Comparison of ENCODE assay signal across 1 cellular context in the genomic region with DNA sequence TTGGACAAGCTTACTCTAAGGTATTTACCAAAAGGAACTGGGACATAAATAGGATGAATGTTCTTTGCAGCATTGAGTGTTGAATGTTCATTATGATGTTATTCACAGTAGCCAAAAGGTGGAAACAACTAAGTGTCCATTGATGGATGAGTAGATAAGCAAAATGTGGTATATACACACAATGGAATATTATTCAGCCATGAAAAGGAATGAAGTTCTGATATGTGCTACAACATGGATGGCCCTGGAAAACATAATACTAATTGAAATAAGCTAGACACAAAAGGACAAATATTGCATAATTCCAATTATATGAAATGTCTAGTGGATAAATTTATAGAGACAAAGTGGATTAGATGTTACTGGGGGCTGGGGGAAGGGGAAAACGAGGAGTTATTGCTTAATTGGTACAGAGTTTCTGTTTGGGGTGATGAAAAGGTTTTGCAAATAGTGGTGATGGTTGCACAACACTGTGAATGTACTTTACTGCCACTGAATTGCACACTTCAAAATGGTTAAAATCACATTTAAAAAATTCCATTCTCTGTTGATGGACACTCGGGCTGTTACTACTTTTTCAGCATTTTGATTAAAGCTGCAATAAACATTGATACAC.
TF ChIP-seq lines count a peak whose summit lies in the region.

No MANE protein-coding gene starts in this region.

TF ChIP-seq in HepG2, 621 proteins besides CTCF, POLR2A, EP300 and RAD21 (continues in another document):
- peak; percentile 66; the same call in 1 of the 2 replicates for TF ChIP-seq ZNF281 (CRISPR knock-in tag; IDR thresholded peaks at IDR 0.05; ENCODE audit: borderline replicate concordance)
- 0 out of 2 replicates have a peak, but pooled peaks have one; percentile 13 for TF ChIP-seq PAXIP1 (CRISPR knock-in tag; conservative IDR thresholded peaks at IDR 0.05)
- TF ChIP-seq, protein P1, sequence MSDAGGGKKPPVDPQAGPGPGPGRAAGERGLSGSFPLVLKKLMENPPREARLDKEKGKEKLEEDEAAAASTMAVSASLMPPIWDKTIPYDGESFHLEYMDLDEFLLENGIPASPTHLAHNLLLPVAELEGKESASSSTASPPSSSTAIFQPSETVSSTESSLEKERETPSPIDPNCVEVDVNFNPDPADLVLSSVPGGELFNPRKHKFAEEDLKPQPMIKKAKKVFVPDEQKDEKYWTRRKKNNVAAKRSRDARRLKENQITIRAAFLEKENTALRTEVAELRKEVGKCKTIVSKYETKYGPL (CRISPR knock-in tag; IDR thresholded peaks at IDR 0.05), result no peak
- TF ChIP-seq, protein P2, sequence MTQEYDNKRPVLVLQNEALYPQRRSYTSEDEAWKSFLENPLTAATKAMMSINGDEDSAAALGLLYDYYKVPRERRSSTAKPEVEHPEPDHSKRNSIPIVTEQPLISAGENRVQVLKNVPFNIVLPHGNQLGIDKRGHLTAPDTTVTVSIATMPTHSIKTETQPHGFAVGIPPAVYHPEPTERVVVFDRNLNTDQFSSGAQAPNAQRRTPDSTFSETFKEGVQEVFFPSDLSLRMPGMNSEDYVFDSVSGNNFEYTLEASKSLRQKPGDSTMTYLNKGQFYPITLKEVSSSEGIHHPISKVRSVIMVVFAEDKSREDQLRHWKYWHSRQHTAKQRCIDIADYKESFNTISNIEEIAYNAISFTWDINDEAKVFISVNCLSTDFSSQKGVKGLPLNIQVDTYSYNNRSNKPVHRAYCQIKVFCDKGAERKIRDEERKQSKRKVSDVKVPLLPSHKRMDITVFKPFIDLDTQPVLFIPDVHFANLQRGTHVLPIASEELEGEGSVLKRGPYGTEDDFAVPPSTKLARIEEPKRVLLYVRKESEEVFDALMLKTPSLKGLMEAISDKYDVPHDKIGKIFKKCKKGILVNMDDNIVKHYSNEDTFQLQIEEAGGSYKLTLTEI (CRISPR knock-in tag; conservative IDR thresholded peaks at IDR 0.05), result no peak
- TF ChIP-seq MIXL1 (CRISPR knock-in tag; IDR thresholded peaks at IDR 0.05), result no peak
- TF ChIP-seq ZNF350 (CRISPR knock-in tag; IDR thresholded peaks at IDR 0.05; ENCODE audit: borderline replicate concordance, low read depth), result no peak
- peak; percentile 95 for TF ChIP-seq CEBPB (IDR thresholded peaks at IDR 0.05; ENCODE audit: borderline replicate concordance, low read depth, low read length)
- peak; percentile 36 for TF ChIP-seq HNF4A (CRISPR knock-in tag; IDR thresholded peaks at IDR 0.05)
- no peak for TF ChIP-seq PLRG1 (conservative IDR thresholded peaks at IDR 0.05)
- no peak for TF ChIP-seq ZNF772 (CRISPR knock-in tag; IDR thresholded peaks at IDR 0.05)
- no peak for TF ChIP-seq ZNF138 (CRISPR knock-in tag; IDR thresholded peaks at IDR 0.05; ENCODE audit: low read depth)
- TF ChIP-seq CEBPG (CRISPR knock-in tag; IDR thresholded peaks at IDR 0.05), result peak; percentile 93
- TF ChIP-seq ZMYM4 (CRISPR knock-in tag; IDR thresholded peaks at IDR 0.05), result peak; percentile 16; the same call in 1 of the 2 replicates
- TF ChIP-seq, protein P3, sequence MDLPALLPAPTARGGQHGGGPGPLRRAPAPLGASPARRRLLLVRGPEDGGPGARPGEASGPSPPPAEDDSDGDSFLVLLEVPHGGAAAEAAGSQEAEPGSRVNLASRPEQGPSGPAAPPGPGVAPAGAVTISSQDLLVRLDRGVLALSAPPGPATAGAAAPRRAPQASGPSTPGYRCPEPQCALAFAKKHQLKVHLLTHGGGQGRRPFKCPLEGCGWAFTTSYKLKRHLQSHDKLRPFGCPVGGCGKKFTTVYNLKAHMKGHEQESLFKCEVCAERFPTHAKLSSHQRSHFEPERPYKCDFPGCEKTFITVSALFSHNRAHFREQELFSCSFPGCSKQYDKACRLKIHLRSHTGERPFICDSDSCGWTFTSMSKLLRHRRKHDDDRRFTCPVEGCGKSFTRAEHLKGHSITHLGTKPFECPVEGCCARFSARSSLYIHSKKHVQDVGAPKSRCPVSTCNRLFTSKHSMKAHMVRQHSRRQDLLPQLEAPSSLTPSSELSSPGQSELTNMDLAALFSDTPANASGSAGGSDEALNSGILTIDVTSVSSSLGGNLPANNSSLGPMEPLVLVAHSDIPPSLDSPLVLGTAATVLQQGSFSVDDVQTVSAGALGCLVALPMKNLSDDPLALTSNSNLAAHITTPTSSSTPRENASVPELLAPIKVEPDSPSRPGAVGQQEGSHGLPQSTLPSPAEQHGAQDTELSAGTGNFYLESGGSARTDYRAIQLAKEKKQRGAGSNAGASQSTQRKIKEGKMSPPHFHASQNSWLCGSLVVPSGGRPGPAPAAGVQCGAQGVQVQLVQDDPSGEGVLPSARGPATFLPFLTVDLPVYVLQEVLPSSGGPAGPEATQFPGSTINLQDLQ (CRISPR knock-in tag; IDR thresholded peaks at IDR 0.05), result no peak
- peak; percentile 64 for TF ChIP-seq PATZ1 (CRISPR knock-in tag; IDR thresholded peaks at IDR 0.05)
- peak in 1 of 2 experiments; percentile 54; a peak in 2 of 4 replicates for TF ChIP-seq ATF4 (CRISPR knock-in tag; IDR thresholded peaks at IDR 0.05)
- no peak for TF ChIP-seq TRIM24 (CRISPR knock-in tag; IDR thresholded peaks at IDR 0.05)
- TF ChIP-seq FOXJ3 (CRISPR knock-in tag; IDR thresholded peaks at IDR 0.05; ENCODE audit: borderline replicate concordance), result no peak
- TF ChIP-seq ZNF20 (CRISPR knock-in tag; IDR thresholded peaks at IDR 0.05), result no peak
- no peak for TF ChIP-seq HBP1 (CRISPR knock-in tag; IDR thresholded peaks at IDR 0.05; ENCODE audit: low read depth)
- no peak for TF ChIP-seq ZNF556 (CRISPR knock-in tag; IDR thresholded peaks at IDR 0.05; ENCODE audit: borderline replicate concordance)
- 0 out of 2 replicates have a peak, but pooled peaks have one; percentile 11 for TF ChIP-seq ZNF652 (CRISPR knock-in tag; IDR thresholded peaks at IDR 0.05; ENCODE audit: borderline replicate concordance, low read depth)
- TF ChIP-seq ZNF546 (CRISPR knock-in tag; conservative IDR thresholded peaks at IDR 0.05), result no peak
- TF ChIP-seq, protein P4, sequence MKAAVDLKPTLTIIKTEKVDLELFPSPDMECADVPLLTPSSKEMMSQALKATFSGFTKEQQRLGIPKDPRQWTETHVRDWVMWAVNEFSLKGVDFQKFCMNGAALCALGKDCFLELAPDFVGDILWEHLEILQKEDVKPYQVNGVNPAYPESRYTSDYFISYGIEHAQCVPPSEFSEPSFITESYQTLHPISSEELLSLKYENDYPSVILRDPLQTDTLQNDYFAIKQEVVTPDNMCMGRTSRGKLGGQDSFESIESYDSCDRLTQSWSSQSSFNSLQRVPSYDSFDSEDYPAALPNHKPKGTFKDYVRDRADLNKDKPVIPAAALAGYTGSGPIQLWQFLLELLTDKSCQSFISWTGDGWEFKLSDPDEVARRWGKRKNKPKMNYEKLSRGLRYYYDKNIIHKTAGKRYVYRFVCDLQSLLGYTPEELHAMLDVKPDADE (CRISPR knock-in tag; IDR thresholded peaks at IDR 0.05), result no peak
- no peak for TF ChIP-seq ZNF761 (CRISPR knock-in tag; conservative IDR thresholded peaks at IDR 0.05)
- peak; percentile 47; the same call in 1 of the 2 replicates for TF ChIP-seq GATAD2A (CRISPR knock-in tag; IDR thresholded peaks at IDR 0.05)
- peak; percentile 48; the same call in 1 of the 2 replicates for TF ChIP-seq HNF4G (IDR thresholded peaks at IDR 0.05; ENCODE audit: borderline replicate concordance, low read depth, low read length)
- TF ChIP-seq HNF4G (CRISPR knock-in tag; IDR thresholded peaks at IDR 0.05; ENCODE audit: borderline replicate concordance, low read depth), result no peak
- TF ChIP-seq HMGXB3 (CRISPR knock-in tag; IDR thresholded peaks at IDR 0.05; ENCODE audit: borderline replicate concordance), result no peak
